ENCODE assay signal across 18 cellular contexts in the genomic region with DNA sequence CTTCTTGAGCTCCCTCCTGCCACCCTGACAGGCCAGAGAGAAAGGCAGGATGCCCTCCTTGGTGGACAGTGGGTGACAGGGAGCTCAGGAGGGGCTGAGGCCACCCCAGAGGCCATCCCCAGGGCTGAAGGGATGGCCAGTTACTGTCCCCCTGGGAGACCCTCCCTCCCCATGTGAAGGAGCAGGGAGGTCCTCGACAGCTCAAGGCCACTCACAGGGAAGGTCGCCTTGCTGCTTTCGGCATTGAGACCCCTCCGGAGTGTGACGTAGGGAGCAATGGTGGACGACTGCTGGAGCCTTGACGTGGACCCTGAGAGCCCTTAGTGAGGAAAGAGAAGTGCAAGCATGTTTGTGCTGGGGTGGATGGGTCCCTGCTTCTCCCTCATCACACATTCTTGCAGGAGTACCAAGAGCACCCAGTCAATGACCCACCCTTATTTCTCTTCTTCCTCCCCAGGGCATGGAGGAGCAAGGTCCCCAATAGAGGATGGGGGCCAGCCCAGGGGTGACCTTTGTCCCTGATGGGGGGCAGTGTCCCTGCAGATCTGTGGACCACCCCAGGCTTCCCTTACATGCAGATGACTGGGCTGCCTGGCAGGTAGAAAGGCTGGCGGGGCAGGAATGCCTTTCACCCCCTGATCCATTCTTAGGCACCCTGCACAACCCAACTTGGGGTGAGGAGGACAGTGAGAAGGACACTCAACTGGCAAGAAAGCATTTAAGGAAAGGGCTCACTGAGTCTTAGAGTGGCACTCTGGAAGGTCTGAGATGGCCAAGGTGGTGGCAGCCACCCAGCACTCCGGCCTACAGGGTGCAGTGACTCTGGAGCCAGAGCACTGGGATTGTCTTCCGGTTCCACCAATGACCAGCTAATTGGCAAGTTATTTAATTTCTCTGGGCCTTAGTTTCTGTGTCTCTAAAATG. TPM values are rescaled to one million over a fixed set of nuclear protein-coding genes. Genes with fewer than 3 reads are reported as not detected.
DNase-seq lines count a peak whose midpoint lies in the region; ATAC-seq, FAIRE-seq and TF ChIP-seq lines count a peak whose summit lies in the region.
"Had no signal": no experiment of that assay in that cellular context is flagged by ENCODE, and none has a peak within 500 bp of the region (broad histone marks: within the 10 kb centered on the region; RNA-seq: fewer than 3 reads in every experiment).

No MANE protein-coding gene starts in this region.

- peaks cover 7% of the 10 kb centered on the region for H3K4me1 Mint-ChIP-seq in activated CD4-positive, alpha-beta memory T cell treated with anti-CD3 and anti-CD28 coated beads for 36 hours (ENCODE audit: low read depth)

- H3K27me3 ChIP-seq in liver (ENCODE audit: control insufficient read depth in 4 of 4, insufficient read depth in 4 of 4, low read length in 3 of 4) (no peaks in the 10 kb centered on the region), right lobe of liver (no peaks in the 10 kb centered on the region), bronchial epithelial cell (ENCODE audit: control insufficient read depth, insufficient read depth, low read length) (no peaks in the 10 kb centered on the region), smooth muscle cell (ENCODE audit: low read depth) (no peaks in the 10 kb centered on the region), mesendoderm (ENCODE audit: insufficient read depth, low read length, poor library complexity) (no peaks in the 10 kb centered on the region), small intestine (ENCODE audit: control insufficient read depth in 2 of 2, insufficient read depth in 2 of 2, low read length in 2 of 2) (no peaks in the 10 kb centered on the region)

- TF ChIP-seq POLR2A in right lobe of liver (IDR thresholded peaks at IDR 0.05) = no peak

- H2AK5ac ChIP-seq in mesendoderm (ENCODE audit: low read length) = no peak overlapping the region

- peak overlapping the region; percentile 52 to 66 for H3K27ac ChIP-seq in liver (ENCODE audit: low read depth in 1 of 2, low read length in 2 of 2)
- no peak overlapping the region for H3K27ac ChIP-seq in right lobe of liver
- no peak overlapping the region for H3K27ac ChIP-seq in smooth muscle cell (ENCODE audit: low read depth)
- H3K27ac ChIP-seq in mesendoderm (ENCODE audit: low read depth, low read length) = no peak overlapping the region
- H3K27ac ChIP-seq in small intestine (ENCODE audit: low read depth in 1 of 2, low read length in 1 of 2) = no peak overlapping the region
- H3K27ac ChIP-seq: GM23248 had no signal

- DNase-seq in right lobe of liver = no peak
- no peak for DNase-seq in bronchial epithelial cell (ENCODE audit: low read depth)
- DNase-seq in smooth muscle cell (lab: John Stamatoyannopoulos, UW; ENCODE audit: unreplicated experiment) = no peak
- DNase-seq in mesendoderm = no peak
- no peak for DNase-seq in small intestine
- DNase-seq in activated CD4-positive, alpha-beta memory T cell treated with anti-CD3 and anti-CD28 coated beads for 36 hours = no peak
- DNase-seq: C1 segment of cervical spinal cord; GM23248; NCI-H1417 treated with DMSO at 0.1 percent for 48 hours; NCI-H2029; NCI-H2171; NCI-H446; NK-92 treated with Interleukin-12 subunit alpha and Interleukin-12 subunit beta, amount 100 ng/mL, for 24 hours had no signal

- no peak overlapping the region for H4K8ac ChIP-seq in mesendoderm (ENCODE audit: low read depth, low read length)

- 97% methylated on average over 10 of the region's 10 CpGs for WGBS in liver
- WGBS in right lobe of liver (ENCODE audit: insufficient coverage, low coverage, low lambda C conversion rate, missing lambda C conversion rate) = no CpG with 5 or more reads among the region's 10 CpGs
- 97% methylated on average over 10 of the region's 10 CpGs for WGBS in smooth muscle cell (ENCODE audit: low lambda C conversion rate)
- WGBS in mesendoderm (ENCODE audit: extremely low coverage, insufficient coverage, low lambda C conversion rate) = no CpG with 5 or more reads among the region's 10 CpGs
- 92 to 94% (median 93%) methylated on average over 10 of the region's 10 CpGs for WGBS in small intestine, 3 donors

- TF ChIP-seq CTCF in liver (IDR thresholded peaks at IDR 0.05; ENCODE audit: low read depth, low read length, missing input control) = no peak
- TF ChIP-seq CTCF in right lobe of liver (IDR thresholded peaks at IDR 0.05) = no peak
- TF ChIP-seq CTCF in bronchial epithelial cell (IDR thresholded peaks at IDR 0.05; ENCODE audit: insufficient read depth, low read length, severe bottlenecking) = no peak
- TF ChIP-seq CTCF in smooth muscle cell (IDR thresholded peaks at IDR 0.05; ENCODE audit: borderline replicate concordance, insufficient read depth, poor library complexity, severe bottlenecking) = no peak

- H3K4me3 ChIP-seq in liver (ENCODE audit: low read depth in 1 of 3, low read length in 3 of 3) = no peak overlapping the region
- no peak overlapping the region for H3K4me3 ChIP-seq in right lobe of liver
- H3K4me3 ChIP-seq in bronchial epithelial cell (ENCODE audit: low read depth, low read length) = no peak overlapping the region
- H3K4me3 ChIP-seq in smooth muscle cell = no peak overlapping the region
- H3K4me3 ChIP-seq in mesendoderm (ENCODE audit: low read length) = no peak overlapping the region
- H3K4me3 ChIP-seq in small intestine (ENCODE audit: low read depth in 1 of 2, low read length in 2 of 2) = no peak overlapping the region
- H3K4me3 ChIP-seq: GM12878, GM23248 had no signal

- POLR2A ChIA-PET in activated CD4-positive, alpha-beta memory T cell treated with anti-CD3 and anti-CD28 coated beads for 36 hours (lab: Charles Lee) = no interaction called here

- no peaks in the 10 kb centered on the region for H3K36me3 Mint-ChIP-seq in activated CD4-positive, alpha-beta memory T cell treated with anti-CD3 and anti-CD28 coated beads for 36 hours

- peaks cover 2 to 5% (median 3%) of the 10 kb centered on the region in 4 donors for H3K36me3 ChIP-seq in liver (ENCODE audit: control insufficient read depth in 4 of 4, insufficient read depth in 3 of 4, low read depth in 1 of 4, low read length in 3 of 4)
- H3K36me3 ChIP-seq in right lobe of liver = no peaks in the 10 kb centered on the region
- no peaks in the 10 kb centered on the region for H3K36me3 ChIP-seq in bronchial epithelial cell (ENCODE audit: control insufficient read depth, insufficient read depth, low read length)
- no peaks in the 10 kb centered on the region for H3K36me3 ChIP-seq in smooth muscle cell (ENCODE audit: low read depth)
- H3K36me3 ChIP-seq in mesendoderm (ENCODE audit: control insufficient read depth, insufficient read depth, low read length) = no peaks in the 10 kb centered on the region
- H3K36me3 ChIP-seq in small intestine (ENCODE audit: control insufficient read depth in 2 of 2, insufficient read depth in 2 of 2, low read length in 2 of 2) = peaks cover 2 to 22% of the 10 kb centered on the region in 2 donors

- ATAC-seq in right lobe of liver = no peak
- no peak for ATAC-seq in HG02981 (IDR thresholded peaks at IDR 0.05; ENCODE audit: unreplicated experiment)
- ATAC-seq: GM12878, HCT116 had no signal

- no peak overlapping the region for H3K27ac Mint-ChIP-seq in activated CD4-positive, alpha-beta memory T cell treated with anti-CD3 and anti-CD28 coated beads for 36 hours

- intact Hi-C loops in right lobe of liver (cut with DNase I) = no loop called here
- intact Hi-C loops in activated CD4-positive, alpha-beta memory T cell treated with anti-CD3 and anti-CD28 coated beads for 36 hours (cut with micrococcal nuclease) = loop anchor here (5.0 to 10.0 kb wide), 2 partner anchors 32 to 715 kb away; no protein-coding TSS in a partner anchor

- H2BK5ac ChIP-seq in mesendoderm (ENCODE audit: low read length) = no peak overlapping the region

- H3K4ac ChIP-seq in mesendoderm (ENCODE audit: low read depth, low read length) = no peak overlapping the region

- no peaks in the 10 kb centered on the region for H3K9me3 ChIP-seq in liver (ENCODE audit: control insufficient read depth in 4 of 4, low read length in 3 of 4)
- H3K9me3 ChIP-seq in right lobe of liver = no peaks in the 10 kb centered on the region
- no peaks in the 10 kb centered on the region for H3K9me3 ChIP-seq in smooth muscle cell (replicated peaks; ENCODE audit: low read depth)
- H3K9me3 ChIP-seq in small intestine (ENCODE audit: control insufficient read depth, low read depth) = no peaks in the 10 kb centered on the region

- H3K4me1 ChIP-seq in liver (ENCODE audit: control insufficient read depth in 4 of 4, insufficient read depth in 4 of 4, low read length in 3 of 4) (peaks cover 21 to 60% (median 45%) of the 10 kb centered on the region in 4 donors), right lobe of liver (peaks cover 8 to 44% (median 26%) of the 10 kb centered on the region in 4 donors), smooth muscle cell (ENCODE audit: low read depth) (peaks cover 17% of the 10 kb centered on the region), mesendoderm (ENCODE audit: control insufficient read depth, low read depth, low read length) (no peaks in the 10 kb centered on the region), small intestine (ENCODE audit: control insufficient read depth in 2 of 2, insufficient read depth in 1 of 2, low read depth in 1 of 2, low read length in 1 of 2) (peaks cover 0 to 3% of the 10 kb centered on the region in 2 donors)

- H3K9ac ChIP-seq in liver (ENCODE audit: low read depth in 1 of 2, low read length in 2 of 2) (no peak overlapping the region), smooth muscle cell (ENCODE audit: low read depth) (peak overlapping the region; percentile 68), mesendoderm (ENCODE audit: low read length) (no peak overlapping the region)
- H3K9ac ChIP-seq: GM23248 had no signal

- no peak overlapping the region for H3K56ac ChIP-seq in mesendoderm (ENCODE audit: low read length)

- H3K79me2 ChIP-seq in smooth muscle cell (ENCODE audit: low read depth) = no peaks in the 10 kb centered on the region
- no peaks in the 10 kb centered on the region for H3K79me2 ChIP-seq in mesendoderm (ENCODE audit: control insufficient read depth, insufficient read depth, low read length)

- TF ChIP-seq RAD21 in liver (IDR thresholded peaks at IDR 0.05) = no peak

- H3K79me1 ChIP-seq in mesendoderm (ENCODE audit: low read length) = no peaks in the 10 kb centered on the region

- no peak overlapping the region for H2BK15ac ChIP-seq in mesendoderm (replicated peaks; ENCODE audit: low read depth)

- no peak overlapping the region for H3K23ac ChIP-seq in mesendoderm (ENCODE audit: low read length)

- no peaks in the 10 kb centered on the region for H4K20me1 ChIP-seq in smooth muscle cell (ENCODE audit: low read depth)

- H3F3A ChIP-seq in smooth muscle cell (ENCODE audit: low read depth) = peaks cover 11% of the 10 kb centered on the region

- no peak overlapping the region for H4K5ac ChIP-seq in mesendoderm (ENCODE audit: low read length)

- no peaks in the 10 kb centered on the region for H3K27me3 Mint-ChIP-seq in activated CD4-positive, alpha-beta memory T cell treated with anti-CD3 and anti-CD28 coated beads for 36 hours

- H3K4me2 ChIP-seq in smooth muscle cell = no peak overlapping the region
- no peak overlapping the region for H3K4me2 ChIP-seq in mesendoderm (ENCODE audit: low read length)

- no peaks in the 10 kb centered on the region for H3K9me3 Mint-ChIP-seq in activated CD4-positive, alpha-beta memory T cell treated with anti-CD3 and anti-CD28 coated beads for 36 hours

- no peak overlapping the region for H3K4me3 Mint-ChIP-seq in activated CD4-positive, alpha-beta memory T cell treated with anti-CD3 and anti-CD28 coated beads for 36 hours

- H2BK120ac ChIP-seq in mesendoderm (ENCODE audit: low read depth, low read length) = no peak overlapping the region

- no peak overlapping the region for H3K18ac ChIP-seq in mesendoderm (ENCODE audit: low read length)

- no peak overlapping the region for H2AFZ ChIP-seq in smooth muscle cell (ENCODE audit: low read depth)
- H2AFZ ChIP-seq: GM23248 had no signal

- CTCF ChIA-PET in activated CD4-positive, alpha-beta memory T cell treated with anti-CD3 and anti-CD28 coated beads for 36 hours (lab: Charles Lee) = interaction anchor here (1.7 to 8.5 kb wide), 3 partner anchors 30 to 286 kb away, joined by 5 to 103 read pairs (median 6); no protein-coding TSS in a partner anchor

- peak; percentile 32 for FAIRE-seq in bronchial epithelial cell (lab: Jason Lieb, UNC)
- no peak for FAIRE-seq in small intestine (lab: Jason Lieb, UNC)
- FAIRE-seq: A204.1, GM12878 had no signal

RNA-seq across cellular contexts. Expression of a gene that starts 51.4 kb away (rescaled TPM):
- 100 to 1,000 TPM in 1 of 2 donors, 10 to 100 TPM in 1; 98.9 to 102 TPM for total RNA-seq in liver
- polyA plus RNA-seq in liver = 100 to 1,000 TPM in 1 of 2 donors, 10 to 100 TPM in 1; 54.6 to 106 TPM
- total RNA-seq in right lobe of liver = 10 to 100 TPM; 50.3 to 79.1 (median 56.9) TPM
- 256 and 405 TPM in 2 replicates for total RNA-seq in bronchial epithelial cell
- total RNA-seq in smooth muscle cell = 183 and 199 TPM in 2 replicates
- 174 and 177 TPM in 2 replicates for polyA plus RNA-seq in smooth muscle cell
- 182 TPM for polyA plus RNA-seq in mesendoderm (2013, experiment 1 of 2)
- polyA plus RNA-seq in mesendoderm (2013, experiment 2 of 2) = 183 TPM
- polyA plus RNA-seq in small intestine = 100 to 1,000 TPM in 1 of 3 donors, 10 to 100 TPM in 2; 50.8 to 109 (median 90.2) TPM
- total RNA-seq in activated CD4-positive, alpha-beta memory T cell treated with anti-CD3 and anti-CD28 coated beads for 36 hours = 100 to 1,000 TPM; 132 to 134 TPM

Comparison
In these comparisons a context has a peak if more than half of its experiments do, and no peak if none do; other contexts are left out.
1. H3K27ac ChIP-seq: peak in liver (2 of 2); none in right lobe of liver (0 of 3), smooth muscle cell (single experiment), mesendoderm (single experiment) and small intestine (0 of 2).